Comparison of ENCODE assay signal across 1 cellular context in the genomic region with DNA sequence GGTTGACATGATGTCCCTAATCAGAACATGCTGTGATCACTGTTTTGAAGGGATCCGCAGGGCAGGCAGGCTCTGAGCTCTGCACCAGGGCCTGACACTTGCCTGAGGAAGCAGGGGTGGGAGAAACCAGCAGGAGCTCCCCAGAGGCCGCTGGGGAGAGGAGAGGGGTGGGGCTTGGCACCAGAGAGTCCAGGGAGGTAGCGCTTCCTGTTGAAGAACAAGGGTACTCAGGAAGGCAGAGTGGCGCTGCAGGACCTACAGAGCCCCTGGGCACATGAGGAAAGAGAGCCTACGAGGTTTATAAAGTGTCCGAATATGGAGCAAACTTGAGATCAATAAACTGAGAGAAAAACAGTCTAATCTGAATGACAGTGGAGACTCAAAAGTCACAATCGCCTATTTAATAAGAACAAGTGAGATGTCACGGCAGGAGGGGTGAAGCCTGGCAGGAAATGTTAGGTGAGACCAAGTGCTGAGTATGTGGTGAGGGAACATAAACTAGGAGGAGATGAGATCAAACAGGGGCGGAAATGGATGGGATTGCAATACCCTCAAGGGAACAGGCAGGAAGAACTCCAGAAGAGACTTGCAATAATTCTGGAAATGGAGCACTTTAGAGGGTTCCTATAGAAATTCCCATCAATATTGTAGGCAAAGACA.
A peak's percentile ranks its signal among the peaks of the same experiment; 100 is the strongest.
TF ChIP-seq lines count a peak whose summit lies in the region.

No MANE protein-coding gene starts in this region.

TF ChIP-seq in HEK293, 187 proteins besides CTCF, POLR2A, EP300 and RAD21 (continued from another document and continues in another):
- TF ChIP-seq, protein P1, sequence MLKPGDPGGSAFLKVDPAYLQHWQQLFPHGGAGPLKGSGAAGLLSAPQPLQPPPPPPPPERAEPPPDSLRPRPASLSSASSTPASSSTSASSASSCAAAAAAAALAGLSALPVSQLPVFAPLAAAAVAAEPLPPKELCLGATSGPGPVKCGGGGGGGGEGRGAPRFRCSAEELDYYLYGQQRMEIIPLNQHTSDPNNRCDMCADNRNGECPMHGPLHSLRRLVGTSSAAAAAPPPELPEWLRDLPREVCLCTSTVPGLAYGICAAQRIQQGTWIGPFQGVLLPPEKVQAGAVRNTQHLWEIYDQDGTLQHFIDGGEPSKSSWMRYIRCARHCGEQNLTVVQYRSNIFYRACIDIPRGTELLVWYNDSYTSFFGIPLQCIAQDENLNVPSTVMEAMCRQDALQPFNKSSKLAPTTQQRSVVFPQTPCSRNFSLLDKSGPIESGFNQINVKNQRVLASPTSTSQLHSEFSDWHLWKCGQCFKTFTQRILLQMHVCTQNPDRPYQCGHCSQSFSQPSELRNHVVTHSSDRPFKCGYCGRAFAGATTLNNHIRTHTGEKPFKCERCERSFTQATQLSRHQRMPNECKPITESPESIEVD (tag by site-specific recombination; IDR thresholded peaks at IDR 0.05), result no peak
- peak; percentile 96 for TF ChIP-seq ZBTB17 (tag by site-specific recombination; IDR thresholded peaks at IDR 0.05)
- no peak for TF ChIP-seq ZBTB10 (tag by site-specific recombination; IDR thresholded peaks at IDR 0.05)
- TF ChIP-seq ZXDB (tag by site-specific recombination; IDR thresholded peaks at IDR 0.05), result no peak; the same call in 1 of the 2 replicates
- TF ChIP-seq GLI2 (tag by site-specific recombination; IDR thresholded peaks at IDR 0.05; ENCODE audit: borderline replicate concordance, low read depth), result no peak
- no peak for TF ChIP-seq ZNF274 (IDR thresholded peaks at IDR 0.05; ENCODE audit: low read length)
- no peak for TF ChIP-seq ZNF274 (tag by site-specific recombination; IDR thresholded peaks at IDR 0.05; ENCODE audit: borderline replicate concordance)
- 0 out of 2 replicates have a peak, but pooled peaks have one; percentile 19 for TF ChIP-seq KLF17 (tag by site-specific recombination; IDR thresholded peaks at IDR 0.05)
- no peak for TF ChIP-seq MZF1 (tag by site-specific recombination; IDR thresholded peaks at IDR 0.05; ENCODE audit: borderline replicate concordance)
- no peak for TF ChIP-seq HOXD13 (CRISPR knock-in tag; IDR thresholded peaks at IDR 0.05; ENCODE audit: borderline replicate concordance)
- TF ChIP-seq ZNF704 (tag by site-specific recombination; IDR thresholded peaks at IDR 0.05), result no peak
- no peak for TF ChIP-seq ZNF776 (tag by site-specific recombination; IDR thresholded peaks at IDR 0.05; ENCODE audit: borderline replicate concordance)
- no peak for TF ChIP-seq ZNF561 (tag by site-specific recombination; IDR thresholded peaks at IDR 0.05; ENCODE audit: borderline replicate concordance)
- TF ChIP-seq EGR2 (tag by site-specific recombination; IDR thresholded peaks at IDR 0.05; ENCODE audit: low read depth), result no peak
- no peak for TF ChIP-seq ZNF266 (tag by site-specific recombination; IDR thresholded peaks at IDR 0.05; ENCODE audit: low read depth)
- TF ChIP-seq ZNF580 (tag by site-specific recombination; IDR thresholded peaks at IDR 0.05), result 0 out of 2 replicates have a peak, but pooled peaks have one; percentile 39
- TF ChIP-seq ZNF221 (tag by site-specific recombination; IDR thresholded peaks at IDR 0.05; ENCODE audit: borderline replicate concordance), result no peak
- TF ChIP-seq ZNF366 (tag by site-specific recombination; conservative IDR thresholded peaks at IDR 0.05), result no peak
- TF ChIP-seq ZNF518A (tag by site-specific recombination; conservative IDR thresholded peaks at IDR 0.05; ENCODE audit: low read depth), result peak; percentile 37
- peak; percentile 41 for TF ChIP-seq SP2 (tag by site-specific recombination; IDR thresholded peaks at IDR 0.05)
- TF ChIP-seq ZNF302 (tag by site-specific recombination; IDR thresholded peaks at IDR 0.05; ENCODE audit: low read depth), result no peak
- TF ChIP-seq ZNF76 (tag by site-specific recombination; IDR thresholded peaks at IDR 0.05; ENCODE audit: borderline replicate concordance, low read depth), result no peak
- no peak for TF ChIP-seq ZNF514 (tag by site-specific recombination; IDR thresholded peaks at IDR 0.05)
- TF ChIP-seq, protein P2, sequence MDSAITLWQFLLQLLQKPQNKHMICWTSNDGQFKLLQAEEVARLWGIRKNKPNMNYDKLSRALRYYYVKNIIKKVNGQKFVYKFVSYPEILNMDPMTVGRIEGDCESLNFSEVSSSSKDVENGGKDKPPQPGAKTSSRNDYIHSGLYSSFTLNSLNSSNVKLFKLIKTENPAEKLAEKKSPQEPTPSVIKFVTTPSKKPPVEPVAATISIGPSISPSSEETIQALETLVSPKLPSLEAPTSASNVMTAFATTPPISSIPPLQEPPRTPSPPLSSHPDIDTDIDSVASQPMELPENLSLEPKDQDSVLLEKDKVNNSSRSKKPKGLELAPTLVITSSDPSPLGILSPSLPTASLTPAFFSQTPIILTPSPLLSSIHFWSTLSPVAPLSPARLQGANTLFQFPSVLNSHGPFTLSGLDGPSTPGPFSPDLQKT (IDR thresholded peaks at IDR 0.05; ENCODE audit: borderline replicate concordance, low read depth, low read length), result no peak
- no peak for TF ChIP-seq ZBTB49 (tag by site-specific recombination; IDR thresholded peaks at IDR 0.05; ENCODE audit: low read depth)
- TF ChIP-seq ZNF280D (tag by site-specific recombination; IDR thresholded peaks at IDR 0.05), result no peak
- no peak for TF ChIP-seq KLF8 (tag by site-specific recombination; IDR thresholded peaks at IDR 0.05)
- no peak for TF ChIP-seq ZFHX2 (tag by site-specific recombination; conservative IDR thresholded peaks at IDR 0.05)
- TF ChIP-seq GLIS2 (tag by site-specific recombination; IDR thresholded peaks at IDR 0.05), result 0 out of 2 replicates have a peak, but pooled peaks have one; percentile 17
- no peak for TF ChIP-seq SP3 (tag by site-specific recombination; IDR thresholded peaks at IDR 0.05)
- TF ChIP-seq ZNF174 (tag by site-specific recombination; IDR thresholded peaks at IDR 0.05), result no peak
- no peak for TF ChIP-seq ZNF677 (tag by site-specific recombination; IDR thresholded peaks at IDR 0.05)
- no peak for TF ChIP-seq ZNF239 (tag by site-specific recombination; IDR thresholded peaks at IDR 0.05)
- peak; percentile 68 for TF ChIP-seq IKZF3 (tag by site-specific recombination; IDR thresholded peaks at IDR 0.05)
- no peak for TF ChIP-seq ZNF19 (tag by site-specific recombination; IDR thresholded peaks at IDR 0.05; ENCODE audit: low read depth)
- no peak for TF ChIP-seq FEZF1 (tag by site-specific recombination; IDR thresholded peaks at IDR 0.05)
- no peak for TF ChIP-seq SCRT1 (tag by site-specific recombination; IDR thresholded peaks at IDR 0.05; ENCODE audit: borderline replicate concordance)
- TF ChIP-seq ZBTB20 (tag by site-specific recombination; IDR thresholded peaks at IDR 0.05), result peak; percentile 49; the same call in 1 of the 2 replicates
- no peak for TF ChIP-seq ZFP41 (tag by site-specific recombination; IDR thresholded peaks at IDR 0.05; ENCODE audit: borderline replicate concordance)
